In the genomic region with DNA sequence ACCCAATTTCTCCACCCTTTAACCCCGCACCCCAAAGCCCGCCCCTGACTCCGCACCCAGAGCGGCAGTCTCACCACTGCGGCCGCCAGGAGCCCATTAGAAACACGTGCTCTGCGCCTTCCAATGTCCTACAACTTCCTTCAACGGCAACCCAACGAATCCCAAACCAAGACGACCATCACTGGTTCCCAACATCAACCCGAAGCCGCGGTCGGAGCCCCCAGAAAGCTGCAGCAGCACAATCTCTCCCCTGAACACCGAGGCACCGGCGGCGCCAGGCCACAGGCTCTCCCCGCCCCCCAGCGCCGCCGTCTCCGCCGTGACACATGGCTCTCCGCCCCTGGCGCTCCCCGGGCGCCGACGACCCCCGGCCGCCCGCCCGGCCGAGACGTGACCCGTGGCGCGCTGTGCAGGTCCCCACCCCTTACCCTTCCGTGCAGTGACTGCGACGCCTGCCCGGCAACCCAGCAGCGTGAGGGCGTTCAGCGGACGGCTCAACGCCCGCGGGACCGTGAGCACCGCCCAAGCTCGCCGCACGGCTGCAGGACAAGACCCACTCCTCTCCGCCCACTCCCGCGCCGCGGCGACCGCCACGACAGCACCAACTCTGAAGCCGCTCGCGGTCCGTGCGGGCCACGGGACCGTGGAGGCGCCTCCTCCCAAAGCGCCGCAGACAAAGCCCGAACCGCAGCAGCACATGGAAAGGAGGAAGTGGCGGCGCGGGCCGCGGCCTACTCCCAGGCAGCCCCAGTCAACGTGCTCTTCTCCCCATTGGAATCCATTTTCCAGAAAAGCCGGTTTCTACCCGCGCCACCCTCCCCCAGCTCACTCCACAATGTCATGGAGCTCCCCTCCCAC, we compare ENCODE assay signal across 1 cellular context.
TF ChIP-seq lines count a peak whose summit lies in the region.

No MANE protein-coding gene starts in this region.

TF ChIP-seq in K562, 482 proteins besides CTCF, POLR2A, EP300 and RAD21 (continued from another document and continues in another):
- TF ChIP-seq, protein P1, sequence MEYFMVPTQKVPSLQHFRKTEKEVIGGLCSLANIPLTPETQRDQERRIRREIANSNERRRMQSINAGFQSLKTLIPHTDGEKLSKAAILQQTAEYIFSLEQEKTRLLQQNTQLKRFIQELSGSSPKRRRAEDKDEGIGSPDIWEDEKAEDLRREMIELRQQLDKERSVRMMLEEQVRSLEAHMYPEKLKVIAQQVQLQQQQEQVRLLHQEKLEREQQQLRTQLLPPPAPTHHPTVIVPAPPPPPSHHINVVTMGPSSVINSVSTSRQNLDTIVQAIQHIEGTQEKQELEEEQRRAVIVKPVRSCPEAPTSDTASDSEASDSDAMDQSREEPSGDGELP (CRISPR knock-in tag; IDR thresholded peaks at IDR 0.05; ENCODE audit: borderline replicate concordance) = peak; percentile 10; the same call in 1 of the 2 replicates
- TF ChIP-seq ZNF766 (CRISPR knock-in tag; conservative IDR thresholded peaks at IDR 0.05) = no peak
- no peak for TF ChIP-seq ZNF707 (CRISPR knock-in tag; conservative IDR thresholded peaks at IDR 0.05)
- no peak for TF ChIP-seq PRDM10 (IDR thresholded peaks at IDR 0.05; ENCODE audit: partially characterized antibody)
- no peak for TF ChIP-seq ZNF174 (CRISPR knock-in tag; IDR thresholded peaks at IDR 0.05)
- TF ChIP-seq RBM34 (IDR thresholded peaks at IDR 0.05; ENCODE audit: borderline replicate concordance, insufficient read depth, low read length) = no peak
- TF ChIP-seq ZBTB1 (CRISPR knock-in tag; IDR thresholded peaks at IDR 0.05; ENCODE audit: borderline replicate concordance, low read depth) = no peak; the same call in 1 of the 2 replicates
- TF ChIP-seq YBX1 (IDR thresholded peaks at IDR 0.05) = no peak
- peak; percentile 73 for TF ChIP-seq MYC (IDR thresholded peaks at IDR 0.05; ENCODE audit: low read depth, low read length)
- peak; percentile 98 for TF ChIP-seq MYC (CRISPR knock-in tag; IDR thresholded peaks at IDR 0.05; ENCODE audit: borderline replicate concordance, low read depth)
- TF ChIP-seq LEF1 (IDR thresholded peaks at IDR 0.05) = no peak
- no peak for TF ChIP-seq THAP12 (CRISPR knock-in tag; IDR thresholded peaks at IDR 0.05)
- TF ChIP-seq U2AF1 (optimal IDR thresholded peaks at IDR 0.05; ENCODE audit: low read depth, low read length) = peak; percentile 64
- TF ChIP-seq PREB (CRISPR knock-in tag; IDR thresholded peaks at IDR 0.05) = no peak
- no peak for TF ChIP-seq TSC22D4 (tag; IDR thresholded peaks at IDR 0.05)
- no peak for TF ChIP-seq REST (CRISPR knock-in tag; IDR thresholded peaks at IDR 0.05; ENCODE audit: low read depth)
- no peak for TF ChIP-seq PHF21A (IDR thresholded peaks at IDR 0.05; ENCODE audit: borderline replicate concordance, low read depth)
- no peak for TF ChIP-seq MCM5 (IDR thresholded peaks at IDR 0.05; ENCODE audit: low read depth)
- no peak for TF ChIP-seq STAG1 (CRISPR knock-in tag; IDR thresholded peaks at IDR 0.05; ENCODE audit: borderline replicate concordance)
- no peak for TF ChIP-seq ZNF780A (CRISPR knock-in tag; IDR thresholded peaks at IDR 0.05)
- peak; percentile 83 for TF ChIP-seq SPI1 (IDR thresholded peaks at IDR 0.05; ENCODE audit: borderline replicate concordance, low read depth, low read length)
- TF ChIP-seq ZNF384 (IDR thresholded peaks at IDR 0.05; ENCODE audit: low read depth, low read length) = no peak
- TF ChIP-seq NR2C1 (IDR thresholded peaks at IDR 0.05) = no peak
- no peak for TF ChIP-seq NR2C1 (tag; IDR thresholded peaks at IDR 0.05)
- TF ChIP-seq ZKSCAN3 (CRISPR knock-in tag; IDR thresholded peaks at IDR 0.05) = no peak
- TF ChIP-seq TAF7 (tag; IDR thresholded peaks at IDR 0.05) = peak; percentile 50
- no peak for TF ChIP-seq JUND (IDR thresholded peaks at IDR 0.05; ENCODE audit: borderline replicate concordance, low read depth, low read length)
- no peak for TF ChIP-seq JUND (tag; IDR thresholded peaks at IDR 0.05; ENCODE audit: borderline replicate concordance, low read depth, low read length)
- TF ChIP-seq ZBTB33 (CRISPR knock-in tag; IDR thresholded peaks at IDR 0.05) = 0 out of 2 replicates have a peak, but pooled peaks have one; percentile 17
- TF ChIP-seq NUFIP1 (IDR thresholded peaks at IDR 0.05; ENCODE audit: partially characterized antibody) = no peak
- no peak for TF ChIP-seq IRF2 (CRISPR knock-in tag; IDR thresholded peaks at IDR 0.05)
- TF ChIP-seq, protein P2, sequence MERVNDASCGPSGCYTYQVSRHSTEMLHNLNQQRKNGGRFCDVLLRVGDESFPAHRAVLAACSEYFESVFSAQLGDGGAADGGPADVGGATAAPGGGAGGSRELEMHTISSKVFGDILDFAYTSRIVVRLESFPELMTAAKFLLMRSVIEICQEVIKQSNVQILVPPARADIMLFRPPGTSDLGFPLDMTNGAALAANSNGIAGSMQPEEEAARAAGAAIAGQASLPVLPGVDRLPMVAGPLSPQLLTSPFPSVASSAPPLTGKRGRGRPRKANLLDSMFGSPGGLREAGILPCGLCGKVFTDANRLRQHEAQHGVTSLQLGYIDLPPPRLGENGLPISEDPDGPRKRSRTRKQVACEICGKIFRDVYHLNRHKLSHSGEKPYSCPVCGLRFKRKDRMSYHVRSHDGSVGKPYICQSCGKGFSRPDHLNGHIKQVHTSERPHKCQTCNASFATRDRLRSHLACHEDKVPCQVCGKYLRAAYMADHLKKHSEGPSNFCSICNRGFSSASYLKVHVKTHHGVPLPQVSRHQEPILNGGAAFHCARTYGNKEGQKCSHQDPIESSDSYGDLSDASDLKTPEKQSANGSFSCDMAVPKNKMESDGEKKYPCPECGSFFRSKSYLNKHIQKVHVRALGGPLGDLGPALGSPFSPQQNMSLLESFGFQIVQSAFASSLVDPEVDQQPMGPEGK (CRISPR knock-in tag; IDR thresholded peaks at IDR 0.05; ENCODE audit: borderline replicate concordance) = no peak
- TF ChIP-seq CHD1 (IDR thresholded peaks at IDR 0.05; ENCODE audit: low read length) = peak; percentile 99
- TF ChIP-seq HNRNPH1 (optimal IDR thresholded peaks at IDR 0.05; ENCODE audit: low read depth, low read length) = no peak
- no peak for TF ChIP-seq CCNT2 (IDR thresholded peaks at IDR 0.05; ENCODE audit: borderline replicate concordance, extremely low read depth, insufficient read length, low read depth, low read length)
- peak; percentile 75 for TF ChIP-seq HNRNPL (IDR thresholded peaks at IDR 0.05; ENCODE audit: low read depth, low read length)
- no peak for TF ChIP-seq GATAD2A (IDR thresholded peaks at IDR 0.05)
- TF ChIP-seq NFRKB (IDR thresholded peaks at IDR 0.05; ENCODE audit: low read depth) = no peak
- TF ChIP-seq HDGF (IDR thresholded peaks at IDR 0.05) = no peak
- no peak; the same call in 1 of the 2 replicates for TF ChIP-seq ZNF175 (CRISPR knock-in tag; IDR thresholded peaks at IDR 0.05; ENCODE audit: low read depth)
- TF ChIP-seq, protein P3, sequence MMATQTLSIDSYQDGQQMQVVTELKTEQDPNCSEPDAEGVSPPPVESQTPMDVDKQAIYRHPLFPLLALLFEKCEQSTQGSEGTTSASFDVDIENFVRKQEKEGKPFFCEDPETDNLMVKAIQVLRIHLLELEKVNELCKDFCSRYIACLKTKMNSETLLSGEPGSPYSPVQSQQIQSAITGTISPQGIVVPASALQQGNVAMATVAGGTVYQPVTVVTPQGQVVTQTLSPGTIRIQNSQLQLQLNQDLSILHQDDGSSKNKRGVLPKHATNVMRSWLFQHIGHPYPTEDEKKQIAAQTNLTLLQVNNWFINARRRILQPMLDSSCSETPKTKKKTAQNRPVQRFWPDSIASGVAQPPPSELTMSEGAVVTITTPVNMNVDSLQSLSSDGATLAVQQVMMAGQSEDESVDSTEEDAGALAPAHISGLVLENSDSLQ (IDR thresholded peaks at IDR 0.05) = no peak
- no peak for TF ChIP-seq EHMT2 (IDR thresholded peaks at IDR 0.05)
- no peak for TF ChIP-seq LCOR (CRISPR knock-in tag; IDR thresholded peaks at IDR 0.05)
- TF ChIP-seq HMG20A (CRISPR knock-in tag; conservative IDR thresholded peaks at IDR 0.05) = no peak
- TF ChIP-seq HEY1 (CRISPR knock-in tag; IDR thresholded peaks at IDR 0.05; ENCODE audit: borderline replicate concordance) = no peak
